ENCODE assay signal across 9 cellular contexts in genomic region chr21:29372063-29372802, GRCh38.
DNase-seq lines count a peak whose midpoint lies in the region; ATAC-seq, FAIRE-seq and TF ChIP-seq lines count a peak whose summit lies in the region.
"Had no signal": no experiment of that assay in that cellular context is flagged by ENCODE, and none has a peak within 500 bp of the region (broad histone marks: within the 10 kb centered on the region; RNA-seq: fewer than 3 reads in every experiment).

No MANE protein-coding gene starts in this region.

- CTCF ChIA-PET in activated CD4-positive, alpha-beta T cell treated with anti-CD3 and anti-CD28 coated beads, Interleukin-2, amount 10 ng/mL, durations not matched to agents 7 days and 5 days (lab: Charles Lee), result interaction anchor here (1.1 to 2.3 kb wide), 3 partner anchors 17 to 33 kb away, joined by 3 to 7 read pairs (median 4); no protein-coding TSS in a partner anchor
- CTCF ChIA-PET in endothelial cell of umbilical vein (lab: Charles Lee), result interaction anchor here (0.8 to 4.9 kb wide), 19 partner anchors 10 to 299 kb away, joined by 3 to 134 read pairs (median 4); partner anchors contain the start of gene CCT8

- H3K36me3 Mint-ChIP-seq in activated CD4-positive, alpha-beta T cell treated with anti-CD3 and anti-CD28 coated beads, Interleukin-2, amount 10 ng/mL, durations not matched to agents 7 days and 5 days (ENCODE audit: low read depth), result peaks cover 5% of the 10 kb centered on the region

- no peak overlapping the region for H3K4me3 ChIP-seq in endothelial cell of umbilical vein (replicated peaks in 1 of 3; ENCODE audit: insufficient read depth in 1 of 3, low read depth in 1 of 3, low read length in 3 of 3)
- H3K4me3 ChIP-seq in thyroid gland (replicated peaks in 1 of 3), result no peak overlapping the region

- WGBS in thyroid gland, 2 donors, result 42 to 46% methylated on average over 11 of the region's 11 CpGs

- H3K9ac ChIP-seq in endothelial cell of umbilical vein (replicated peaks; ENCODE audit: extremely low read depth, insufficient read depth, low read length), result no peak overlapping the region

- no peak overlapping the region for H3K27ac Mint-ChIP-seq in activated CD4-positive, alpha-beta T cell treated with anti-CD3 and anti-CD28 coated beads, Interleukin-2, amount 10 ng/mL, durations not matched to agents 7 days and 5 days

- no peak overlapping the region for H2AFZ ChIP-seq in endothelial cell of umbilical vein (ENCODE audit: low read depth, low read length)

- H3K27ac ChIP-seq in endothelial cell of umbilical vein (ENCODE audit: insufficient read depth, low read depth, low read length), result no peak overlapping the region
- H3K27ac ChIP-seq in thyroid gland, result no peak overlapping the region

- no peaks in the 10 kb centered on the region for H3K27me3 Mint-ChIP-seq in activated CD4-positive, alpha-beta T cell treated with anti-CD3 and anti-CD28 coated beads, Interleukin-2, amount 10 ng/mL, durations not matched to agents 7 days and 5 days

- no peaks in the 10 kb centered on the region for H3K36me3 ChIP-seq in endothelial cell of umbilical vein (ENCODE audit: control insufficient read depth in 2 of 2, extremely low read depth in 1 of 2, insufficient read depth in 2 of 2, low read length in 2 of 2)
- no peaks in the 10 kb centered on the region for H3K36me3 ChIP-seq in thyroid gland

- H3K4me1 Mint-ChIP-seq in activated CD4-positive, alpha-beta T cell treated with anti-CD3 and anti-CD28 coated beads, Interleukin-2, amount 10 ng/mL, durations not matched to agents 7 days and 5 days, result peaks cover 11% of the 10 kb centered on the region

- H3K4me2 ChIP-seq in endothelial cell of umbilical vein (ENCODE audit: insufficient read depth, low read length), result no peak overlapping the region

- peak; percentile 86 for FAIRE-seq in endothelial cell of umbilical vein (lab: Jason Lieb, UNC)
- FAIRE-seq: colon had no signal

- intact Hi-C loops in endothelial cell of umbilical vein (cut with micrococcal nuclease) (loop anchor here (1.0 to 10.0 kb wide), 3 partner anchors 208 to 473 kb away; no protein-coding TSS in a partner anchor), thyroid gland (cut with DNase I) (loop anchor here (5.0 to 10.0 kb wide), 2 partner anchors 197 to 285 kb away; no protein-coding TSS in a partner anchor)

- H3K4me1 ChIP-seq in endothelial cell of umbilical vein (ENCODE audit: control insufficient read depth, extremely low read depth, insufficient read depth, low read length), result peaks cover 4% of the 10 kb centered on the region
- no peaks in the 10 kb centered on the region for H3K4me1 ChIP-seq in thyroid gland

- no TSS peak for BruUV-seq in endothelial cell of umbilical vein (replicated peaks; lab: Mats Ljungman, UMichigan)

- no peaks in the 10 kb centered on the region for H4K20me1 ChIP-seq in endothelial cell of umbilical vein (replicated peaks; ENCODE audit: control insufficient read depth, extremely low read depth, insufficient read depth, low read length)

- no peak for TF ChIP-seq POLR2A in endothelial cell of umbilical vein (IDR thresholded peaks at IDR 0.05; ENCODE audit: low read depth, low read length)
- TF ChIP-seq POLR2A in thyroid gland (IDR thresholded peaks at IDR 0.05), result no peak

- no peaks in the 10 kb centered on the region for H3K9me1 ChIP-seq in endothelial cell of umbilical vein (replicated peaks; ENCODE audit: control insufficient read depth, extremely low read depth, insufficient read depth, low read length)

- H3K4me3 Mint-ChIP-seq in activated CD4-positive, alpha-beta T cell treated with anti-CD3 and anti-CD28 coated beads, Interleukin-2, amount 10 ng/mL, durations not matched to agents 7 days and 5 days, result no peak overlapping the region

- no peaks in the 10 kb centered on the region for H3K9me3 ChIP-seq in endothelial cell of umbilical vein (replicated peaks; ENCODE audit: control insufficient read depth, insufficient read depth, low read length)
- H3K9me3 ChIP-seq in thyroid gland, result no peaks in the 10 kb centered on the region

- DNase-seq in DMS153 (lab: John Stamatoyannopoulos, UW), result peak; percentile 37
- peak; percentile 65 for DNase-seq in NCI-H526 treated with DMSO at 0.1 percent for 48 hours (lab: John Stamatoyannopoulos, UW)
- DNase-seq in activated CD4-positive, alpha-beta T cell treated with anti-CD3 and anti-CD28 coated beads, Interleukin-2, amount 10 ng/mL, durations not matched to agents 7 days and 5 days, result peak; percentile 76
- peak; percentile 75 for DNase-seq in endothelial cell of umbilical vein (ENCODE audit: low read depth, low spot score)
- DNase-seq in mucosa of gallbladder (ENCODE audit: low spot score), result peak; percentile 70
- peak; percentile 40 to 41 for DNase-seq in thyroid gland

- H3K27me3 ChIP-seq in endothelial cell of umbilical vein (ENCODE audit: control insufficient read depth in 2 of 2, insufficient read depth in 2 of 2, low read length in 2 of 2) (no peaks in the 10 kb centered on the region), thyroid gland (no peaks in the 10 kb centered on the region)

- POLR2A ChIA-PET in activated CD4-positive, alpha-beta T cell treated with anti-CD3 and anti-CD28 coated beads, Interleukin-2, amount 10 ng/mL, durations not matched to agents 7 days and 5 days (lab: Charles Lee), result no interaction called here
- POLR2A ChIA-PET in endothelial cell of umbilical vein (lab: Charles Lee), result no interaction called here

- dilution Hi-C loops in endothelial cell of umbilical vein (cut with MboI; ENCODE audit: extremely low pct_ligation_motif_present, low sequenced_read_pairs), result no loop called here

- ATAC-seq in GM19467 (IDR thresholded peaks at IDR 0.05; ENCODE audit: unreplicated experiment) (peak; percentile 54), HG03558 (IDR thresholded peaks at IDR 0.05; ENCODE audit: extremely low read depth, unreplicated experiment) (peak; percentile 60)

- no peaks in the 10 kb centered on the region for H3K79me2 ChIP-seq in endothelial cell of umbilical vein (ENCODE audit: control insufficient read depth, insufficient read depth, low read length)

- no peaks in the 10 kb centered on the region for H3K9me3 Mint-ChIP-seq in activated CD4-positive, alpha-beta T cell treated with anti-CD3 and anti-CD28 coated beads, Interleukin-2, amount 10 ng/mL, durations not matched to agents 7 days and 5 days

- peak; percentile 57 to 61 for TF ChIP-seq CTCF in endothelial cell of umbilical vein (IDR thresholded peaks at IDR 0.05; ENCODE audit: extremely low read depth in 1 of 2, insufficient read depth in 1 of 2, low read depth in 1 of 2, low read length in 2 of 2)
- TF ChIP-seq CTCF in thyroid gland (IDR thresholded peaks at IDR 0.05), result peak; percentile 44 to 84 (median 74)

TF ChIP-seq in endothelial cell of umbilical vein, 7 proteins besides CTCF, POLR2A, EP300 and RAD21:
- TF ChIP-seq EZH2 (IDR thresholded peaks at IDR 0.05; ENCODE audit: borderline replicate concordance, low read depth, low read length, severe bottlenecking), result no peak
- no peak for TF ChIP-seq GATA2 (IDR thresholded peaks at IDR 0.05; ENCODE audit: insufficient read depth, insufficient read length, low read depth, low read length)
- no peak for TF ChIP-seq JUN (IDR thresholded peaks at IDR 0.05; ENCODE audit: borderline replicate concordance, insufficient read depth, insufficient read length, low read depth)
- no peak for TF ChIP-seq MAX (IDR thresholded peaks at IDR 0.05; ENCODE audit: insufficient read depth, insufficient read length)
- TF ChIP-seq FOS (IDR thresholded peaks at IDR 0.05; ENCODE audit: borderline replicate concordance, insufficient read depth, low read length), result no peak
- TF ChIP-seq POLR2AphosphoS5 (IDR thresholded peaks at IDR 0.05; ENCODE audit: insufficient read depth, low read depth, low read length), result no peak
- no peak for TF ChIP-seq MYC (IDR thresholded peaks at IDR 0.05; ENCODE audit: low read depth, low read length)
